8 cellular contexts compared by ENCODE assay signal in genomic region chr11:78187366-78188011, GRCh38. TPM values are rescaled to one million over a fixed set of nuclear protein-coding genes. Genes with fewer than 3 reads are reported as not detected.
DNase-seq lines count a peak whose midpoint lies in the region; ATAC-seq, FAIRE-seq and TF ChIP-seq lines count a peak whose summit lies in the region.

No MANE protein-coding gene starts in this region.

- H3K27me3 ChIP-seq in CD4-positive, CD25-positive, alpha-beta regulatory T cell (ENCODE audit: control insufficient read depth, insufficient read depth, low read length): no peaks in the 10 kb centered on the region
- H3K27me3 ChIP-seq in MG63: no peaks in the 10 kb centered on the region

- H3K36me3 Mint-ChIP-seq in CD4-positive, CD25-positive, alpha-beta regulatory T cell: no peaks in the 10 kb centered on the region
- H3K36me3 Mint-ChIP-seq in chondrocyte (ENCODE audit: low read depth): peaks cover 1% of the 10 kb centered on the region
- no peaks in the 10 kb centered on the region for H3K36me3 Mint-ChIP-seq in natural killer cell treated with Interleukin-12 subunit alpha and Interleukin-12 subunit beta and Interleukin-15 and Interleukin-18, amount 100 ng/mL, for 72 hours

- peak overlapping the region; percentile 85 for H3K4me3 ChIP-seq in CD4-positive, CD25-positive, alpha-beta regulatory T cell (ENCODE audit: low read depth, low read length)
- peak overlapping the region; percentile 94 for H3K4me3 ChIP-seq in MG63

- H3K4me3 Mint-ChIP-seq in CD4-positive, CD25-positive, alpha-beta regulatory T cell: peak overlapping the region; percentile 98 to 100 (median 99)
- H3K4me3 Mint-ChIP-seq in chondrocyte (ENCODE audit: unreplicated experiment): peak overlapping the region; percentile 98
- peak overlapping the region; percentile 99 for H3K4me3 Mint-ChIP-seq in natural killer cell treated with Interleukin-12 subunit alpha and Interleukin-12 subunit beta and Interleukin-15 and Interleukin-18, amount 100 ng/mL, for 72 hours

- no peak for ATAC-seq in CD4-positive, CD25-positive, alpha-beta regulatory T cell (ENCODE audit: low read depth in 2 of 2)
- no peak for ATAC-seq in natural killer cell treated with Interleukin-12 subunit alpha and Interleukin-12 subunit beta and Interleukin-15 and Interleukin-18, amount 100 ng/mL, for 72 hours
- ATAC-seq in HG02623 (IDR thresholded peaks at IDR 0.05; ENCODE audit: unreplicated experiment): no peak

- DNase-seq in CD4-positive, CD25-positive, alpha-beta regulatory T cell: no peak
- no peak for DNase-seq in MG63
- no peak for DNase-seq in chondrocyte (ENCODE audit: low spot score)
- peak; percentile 42 for DNase-seq in natural killer cell treated with Interleukin-12 subunit alpha and Interleukin-12 subunit beta and Interleukin-15 and Interleukin-18, amount 100 ng/mL, for 72 hours (ENCODE audit: low spot score)
- no peak for DNase-seq in frontal cortex (ENCODE audit: low spot score in 2 of 2)
- DNase-seq in NCI-H146 (lab: John Stamatoyannopoulos, UW): no peak
- no peak for DNase-seq in NCI-H128 (lab: John Stamatoyannopoulos, UW; ENCODE audit: unreplicated experiment)

- no peaks in the 10 kb centered on the region for H3K27me3 Mint-ChIP-seq in CD4-positive, CD25-positive, alpha-beta regulatory T cell
- H3K27me3 Mint-ChIP-seq in chondrocyte (ENCODE audit: low read depth): no peaks in the 10 kb centered on the region
- no peaks in the 10 kb centered on the region for H3K27me3 Mint-ChIP-seq in natural killer cell treated with Interleukin-12 subunit alpha and Interleukin-12 subunit beta and Interleukin-15 and Interleukin-18, amount 100 ng/mL, for 72 hours

- H3K4me1 ChIP-seq in CD4-positive, CD25-positive, alpha-beta regulatory T cell (ENCODE audit: control insufficient read depth, insufficient read depth, low read length, poor library complexity, severe bottlenecking): peaks cover 32% of the 10 kb centered on the region

- no peaks in the 10 kb centered on the region for H3K9me3 Mint-ChIP-seq in CD4-positive, CD25-positive, alpha-beta regulatory T cell
- no peaks in the 10 kb centered on the region for H3K9me3 Mint-ChIP-seq in chondrocyte (ENCODE audit: low read depth)
- no peaks in the 10 kb centered on the region for H3K9me3 Mint-ChIP-seq in natural killer cell treated with Interleukin-12 subunit alpha and Interleukin-12 subunit beta and Interleukin-15 and Interleukin-18, amount 100 ng/mL, for 72 hours

- no peaks in the 10 kb centered on the region for H3K9me3 ChIP-seq in CD4-positive, CD25-positive, alpha-beta regulatory T cell (ENCODE audit: control insufficient read depth in 2 of 2, low read length in 2 of 2)
- no peaks in the 10 kb centered on the region for H3K9me3 ChIP-seq in MG63

- H3K27ac ChIP-seq in CD4-positive, CD25-positive, alpha-beta regulatory T cell (ENCODE audit: insufficient read depth, low read length, poor library complexity, severe bottlenecking): peak overlapping the region; percentile 82

- peak; percentile 1 for TF ChIP-seq CTCF in chondrocyte (IDR thresholded peaks at IDR 0.05)

- H3K4me1 Mint-ChIP-seq in CD4-positive, CD25-positive, alpha-beta regulatory T cell: peaks cover 19 to 54% (median 37%) of the 10 kb centered on the region in 4 donors
- peaks cover 58% of the 10 kb centered on the region for H3K4me1 Mint-ChIP-seq in chondrocyte (ENCODE audit: low read depth)
- H3K4me1 Mint-ChIP-seq in natural killer cell treated with Interleukin-12 subunit alpha and Interleukin-12 subunit beta and Interleukin-15 and Interleukin-18, amount 100 ng/mL, for 72 hours (ENCODE audit: low read depth in 2 of 2): peaks cover 36 to 38% of the 10 kb centered on the region in 2 donors

- H3K27ac Mint-ChIP-seq in CD4-positive, CD25-positive, alpha-beta regulatory T cell: peak overlapping the region; percentile 52 to 98 (median 96)
- H3K27ac Mint-ChIP-seq in chondrocyte (ENCODE audit: unreplicated experiment): peak overlapping the region; percentile 97
- H3K27ac Mint-ChIP-seq in natural killer cell treated with Interleukin-12 subunit alpha and Interleukin-12 subunit beta and Interleukin-15 and Interleukin-18, amount 100 ng/mL, for 72 hours: peak overlapping the region; percentile 84 to 93

- H3K36me3 ChIP-seq in CD4-positive, CD25-positive, alpha-beta regulatory T cell (ENCODE audit: control insufficient read depth, insufficient read depth, low read length): no peaks in the 10 kb centered on the region
- H3K36me3 ChIP-seq in MG63: no peaks in the 10 kb centered on the region; the same call in 1 of the 2 replicates

- no peak for FAIRE-seq in frontal cortex (lab: Jason Lieb, UNC)

RNA-seq across cellular contexts. Expression of gene KCTD21, which starts 0.9 kb away (rescaled TPM):
- total RNA-seq in CD4-positive, CD25-positive, alpha-beta regulatory T cell: 3.8 TPM
- polyA plus RNA-seq in CD4-positive, CD25-positive, alpha-beta regulatory T cell: 1 to 10 TPM; 1.4 to 3.3 (median 2.4) TPM
- 1.7 and 4.3 TPM in 2 replicates for total RNA-seq in MG63 (2014; rRNA removed; shearing (Covaris generic); ENCODE audit: low replicate concordance)
- total RNA-seq in chondrocyte: 12.6 to 15.2 TPM (median 14.7 TPM) in 3 replicates
- total RNA-seq in natural killer cell treated with Interleukin-12 subunit alpha and Interleukin-12 subunit beta and Interleukin-15 and Interleukin-18, amount 100 ng/mL, for 72 hours: 1 to 10 TPM; 3.6 to 9.4 TPM
- total RNA-seq in frontal cortex: 4.5 TPM

RNA-seq across cellular contexts. Expression of gene USP35, which starts 1.2 kb away (rescaled TPM):
- 15.0 TPM for total RNA-seq in CD4-positive, CD25-positive, alpha-beta regulatory T cell
- under 1 TPM; 0.11 to 0.84 (median 0.42) TPM for polyA plus RNA-seq in CD4-positive, CD25-positive, alpha-beta regulatory T cell
- 3.9 and 4.5 TPM in 2 replicates for total RNA-seq in MG63 (2014; rRNA removed; shearing (Covaris generic); ENCODE audit: low replicate concordance)
- total RNA-seq in chondrocyte (14.0 to 14.5 TPM (median 14.0 TPM) in 3 replicates), frontal cortex (12.2 TPM)
- total RNA-seq in natural killer cell treated with Interleukin-12 subunit alpha and Interleukin-12 subunit beta and Interleukin-15 and Interleukin-18, amount 100 ng/mL, for 72 hours: 1 to 10 TPM; 7.2 to 7.9 TPM

RNA-seq across cellular contexts. Expression of gene ALG8, which starts 48.1 kb away (rescaled TPM):
- total RNA-seq in CD4-positive, CD25-positive, alpha-beta regulatory T cell: 20.6 TPM
- polyA plus RNA-seq in CD4-positive, CD25-positive, alpha-beta regulatory T cell: 10 to 100 TPM; 52.7 to 56.3 (median 54.5) TPM
- 33.6 and 110 TPM in 2 replicates for total RNA-seq in MG63 (2014; rRNA removed; shearing (Covaris generic); ENCODE audit: low replicate concordance)
- total RNA-seq in chondrocyte (28.7 to 48.5 TPM (median 30.1 TPM) in 3 replicates), frontal cortex (54.2 TPM)
- 10 to 100 TPM; 52.3 to 87.2 TPM for total RNA-seq in natural killer cell treated with Interleukin-12 subunit alpha and Interleukin-12 subunit beta and Interleukin-15 and Interleukin-18, amount 100 ng/mL, for 72 hours
